9 cellular contexts compared by ENCODE assay signal in genomic region chr12:107448198-107448597, GRCh38.
DNase-seq lines count a peak whose midpoint lies in the region; ATAC-seq and TF ChIP-seq lines count a peak whose summit lies in the region.
"Had no signal": no experiment of that assay in that cellular context is flagged by ENCODE, and none has a peak within 500 bp of the region (broad histone marks: within the 10 kb centered on the region; RNA-seq: fewer than 3 reads in every experiment).

No MANE protein-coding gene starts in this region.

- no peak for ATAC-seq in GM18909 (IDR thresholded peaks at IDR 0.05; ENCODE audit: poor library complexity, unreplicated experiment)

- no peaks in the 10 kb centered on the region for H3K27me3 ChIP-seq in kidney epithelial cell (ENCODE audit: control insufficient read depth, insufficient read depth, low read length)
- H3K27me3 ChIP-seq in testis = no peaks in the 10 kb centered on the region

- no peaks in the 10 kb centered on the region for H3K9me3 ChIP-seq in testis

- intact Hi-C loops in testis (cut with DNase I; ENCODE audit: low total_unique reads) = no loop called here

- DNase-seq in AML-193 (lab: John Stamatoyannopoulos, UW) = peak; percentile 2 to 8
- DNase-seq in GM13977 (ENCODE audit: low spot score) = no peak
- no peak for DNase-seq in kidney epithelial cell (ENCODE audit: low read depth)
- DNase-seq in testis = no peak
- no peak for DNase-seq in activated CD4-positive, CD25-positive, alpha-beta regulatory T cell (lab: John Stamatoyannopoulos, UW)
- DNase-seq in inferior parietal cortex (ENCODE audit: extremely low spot score) = no peak
- DNase-seq: T-helper 1 cell had no signal

- TF ChIP-seq CTCF in GM13977 (IDR thresholded peaks at IDR 0.05; ENCODE audit: extremely low read depth, insufficient read depth, missing control alignments) (peak; percentile 45), VCaP (conservative IDR thresholded peaks at IDR 0.05) (peak; percentile 16; the same call in 1 of the 2 replicates), kidney epithelial cell (IDR thresholded peaks at IDR 0.05; ENCODE audit: insufficient read depth, low read length, poor library complexity, severe bottlenecking) (peak; percentile 60), testis (IDR thresholded peaks at IDR 0.05) (peak in 1 of 3 experiments; percentile 14)

- H3K36me3 ChIP-seq in kidney epithelial cell (ENCODE audit: control insufficient read depth, insufficient read depth, low read length) (no peaks in the 10 kb centered on the region), testis (ENCODE audit: low read depth, missing control alignments) (no peaks in the 10 kb centered on the region)

- no peak overlapping the region for H3K4me3 ChIP-seq in kidney epithelial cell (ENCODE audit: low read depth, low read length)
- no peak overlapping the region for H3K4me3 ChIP-seq in testis

- H3K4me1 ChIP-seq in testis = no peaks in the 10 kb centered on the region

- 71 to 83% methylated on average over 1 of the region's 1 CpG for WGBS in testis, 2 donors

- in situ Hi-C loops in GM13977 (cut with MboI; ENCODE audit: low pct_unique_long_range_greater_than_20kb, low sequenced_read_pairs, unreplicated experiment) = no loop called here

- H3K27ac ChIP-seq in VCaP (no peak overlapping the region), testis (no peak overlapping the region)

- TF ChIP-seq POLR2A in testis (IDR thresholded peaks at IDR 0.05) = no peak

Comparison
In these comparisons a context has a peak if more than half of its experiments do, and no peak if none do; other contexts are left out.
1. DNase-seq: peak in AML-193 (2 of 2); none in GM13977 (single experiment), kidney epithelial cell (single experiment), testis (single experiment), activated CD4-positive, CD25-positive, alpha-beta regulatory T cell (0 of 4) and inferior parietal cortex (single experiment).